In genomic region chr5:80569086-80569960, GRCh38 we compare ENCODE assay signal across 1 cellular context.
TF ChIP-seq lines count a peak whose summit lies in the region.

No MANE protein-coding gene starts in this region.

TF ChIP-seq in H1, 55 proteins besides CTCF, POLR2A, EP300 and RAD21:
- TF ChIP-seq, protein P1, sequence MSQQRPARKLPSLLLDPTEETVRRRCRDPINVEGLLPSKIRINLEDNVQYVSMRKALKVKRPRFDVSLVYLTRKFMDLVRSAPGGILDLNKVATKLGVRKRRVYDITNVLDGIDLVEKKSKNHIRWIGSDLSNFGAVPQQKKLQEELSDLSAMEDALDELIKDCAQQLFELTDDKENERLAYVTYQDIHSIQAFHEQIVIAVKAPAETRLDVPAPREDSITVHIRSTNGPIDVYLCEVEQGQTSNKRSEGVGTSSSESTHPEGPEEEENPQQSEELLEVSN (IDR thresholded peaks at IDR 0.05) = peak; percentile 75; the same call in 1 of the 2 replicates
- TF ChIP-seq SUZ12 (IDR thresholded peaks at IDR 0.05; ENCODE audit: low read length) (peak; percentile 73), KDM4A (IDR thresholded peaks at IDR 0.05; ENCODE audit: low read depth, low read length, severe bottlenecking) (peak; percentile 77), RBBP5 (IDR thresholded peaks at IDR 0.05; ENCODE audit: borderline replicate concordance, low read depth, low read length) (peak; percentile 34; the same call in 1 of the 2 replicates), MAFK (IDR thresholded peaks at IDR 0.05; ENCODE audit: low read depth, low read length) (no peak), EZH2 (IDR thresholded peaks at IDR 0.05; ENCODE audit: low read depth, low read length, severe bottlenecking) (peak; percentile 77)
